Comparison of ENCODE assay signal across 31 cellular contexts in the genomic region with DNA sequence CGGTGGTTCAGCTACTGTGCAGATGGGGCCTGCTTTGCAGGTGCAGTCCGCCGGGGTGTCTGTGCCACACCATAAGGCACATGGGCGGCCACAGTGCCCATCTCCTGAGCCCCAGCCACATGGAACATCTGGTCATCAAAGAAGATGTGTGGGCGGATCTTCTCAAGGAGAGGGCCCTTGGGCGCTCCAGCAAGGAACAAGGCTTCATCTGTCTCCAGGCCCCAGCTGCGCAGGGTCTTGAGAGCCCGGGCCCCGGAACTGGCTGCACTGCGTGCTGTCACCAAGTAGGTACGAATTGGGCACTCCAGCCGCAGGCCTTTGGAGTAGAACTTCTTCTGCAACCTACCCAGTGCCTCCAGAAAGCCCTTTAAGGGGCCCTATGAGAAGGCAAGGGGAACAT. TPM values are rescaled to one million over a fixed set of nuclear protein-coding genes. Genes with fewer than 3 reads are reported as not detected.
"Had no signal": no experiment of that assay in that cellular context is flagged by ENCODE, and none has a peak within 500 bp of the region (broad histone marks: within the 10 kb centered on the region; RNA-seq: fewer than 3 reads in every experiment).

No MANE protein-coding gene starts in this region.

- H3K4me3 ChIP-seq: stomach, suprapubic skin, testis, thoracic aorta, thyroid gland, tibial artery, tibial nerve, transverse colon, upper lobe of left lung, upper lobe of right lung, uterus, vagina had no signal

- H3K27ac ChIP-seq: stomach, suprapubic skin, testis, thoracic aorta, thyroid gland, tibial artery, tibial nerve, transverse colon, upper lobe of left lung, upper lobe of right lung, uterus, vagina had no signal

- H3K9me3 Mint-ChIP-seq: stimulated activated effector memory CD8-positive, alpha-beta T cell treated with anti-CD3 and anti-CD28 coated beads, Interleukin-12 subunit alpha, Interleukin-12 subunit beta, amount 100 ng/mL, for 72 hours; stimulated activated memory B cell treated with anti-CD40 and anti-IgM and Interleukin-4, amounts not matched to agents 10 μg/mL and 1 μg/mL and 100 μg/mL, for 72 hours; stimulated activated naive B cell treated with anti-CD40 and anti-IgM and Interleukin-4, amounts not matched to agents 10 μg/mL and 1 μg/mL and 100 μg/mL, for 72 hours; stimulated activated naive CD8-positive, alpha-beta T cell treated with anti-CD3 and anti-CD28 coated beads, Interleukin-15, amount 100 ng/mL, for 72 hours; stimulated activated naive CD8-positive, alpha-beta T cell treated with anti-CD3 and anti-CD28 coated beads, Interleukin-15, Interleukin-2, amounts not matched to agents 100 ng/mL and 50 ng/mL, for 24 hours; type B pancreatic cell had no signal

- H3K9me3 ChIP-seq: stomach, suprapubic skin, testis, thoracic aorta, thyroid gland, tibial artery, tibial nerve, transverse colon, upper lobe of left lung, upper lobe of right lung, uterus, vagina had no signal

- H3K4me3 Mint-ChIP-seq: stimulated activated effector memory CD8-positive, alpha-beta T cell treated with anti-CD3 and anti-CD28 coated beads, Interleukin-12 subunit alpha, Interleukin-12 subunit beta, amount 100 ng/mL, for 72 hours; stimulated activated memory B cell treated with anti-CD40 and anti-IgM and Interleukin-4, amounts not matched to agents 10 μg/mL and 1 μg/mL and 100 μg/mL, for 72 hours; stimulated activated naive B cell treated with anti-CD40 and anti-IgM and Interleukin-4, amounts not matched to agents 10 μg/mL and 1 μg/mL and 100 μg/mL, for 72 hours; stimulated activated naive CD8-positive, alpha-beta T cell treated with anti-CD3 and anti-CD28 coated beads, Interleukin-15, amount 100 ng/mL, for 72 hours; stimulated activated naive CD8-positive, alpha-beta T cell treated with anti-CD3 and anti-CD28 coated beads, Interleukin-15, Interleukin-2, amounts not matched to agents 100 ng/mL and 50 ng/mL, for 24 hours; type B pancreatic cell had no signal

- H3K36me3 Mint-ChIP-seq: stimulated activated effector memory CD8-positive, alpha-beta T cell treated with anti-CD3 and anti-CD28 coated beads, Interleukin-12 subunit alpha, Interleukin-12 subunit beta, amount 100 ng/mL, for 72 hours; stimulated activated memory B cell treated with anti-CD40 and anti-IgM and Interleukin-4, amounts not matched to agents 10 μg/mL and 1 μg/mL and 100 μg/mL, for 72 hours; stimulated activated naive B cell treated with anti-CD40 and anti-IgM and Interleukin-4, amounts not matched to agents 10 μg/mL and 1 μg/mL and 100 μg/mL, for 72 hours; type B pancreatic cell had no signal

- H3K27me3 ChIP-seq: suprapubic skin, testis, thyroid gland, tibial artery, tibial nerve, upper lobe of left lung, upper lobe of right lung, uterus, vagina had no signal

- DNase-seq: stimulated activated CD4-positive, alpha-beta T cell treated with anti-CD3 and anti-CD28 coated beads, Interleukin-2, amount 100 ng/mL, for 48 hours; stimulated activated CD4-positive, alpha-beta T cell treated with anti-CD3 and anti-CD28 coated beads, Interleukin-4, amount 100 ng/mL, for 1 hour; stimulated activated CD4-positive, alpha-beta T cell treated with anti-CD3 and anti-CD28 coated beads, Interleukin-4, amount 100 ng/mL, for 24 hours; stimulated activated CD4-positive, alpha-beta T cell treated with anti-CD3 and anti-CD28 coated beads, Interleukin-4, amount 100 ng/mL, for 4 hours; stimulated activated CD8-positive, alpha-beta memory T cell treated with anti-CD3 and anti-CD28 coated beads, Interleukin-4, amount 100 ng/mL, for 48 hours; stimulated activated naive B cell treated with anti-CD40 and anti-IgM and Interleukin-4, amounts not matched to agents 10 μg/mL and 1 μg/mL and 100 μg/mL, for 72 hours; stimulated activated naive CD4-positive, alpha-beta T cell; stimulated activated naive CD4-positive, alpha-beta T cell treated with Interleukin-2 at 50 U/mL for 16 hours; stimulated activated naive CD8-positive, alpha-beta T cell treated with anti-CD3 and anti-CD28 coated beads, Interleukin-15, amount 100 ng/mL, for 72 hours; stimulated activated naive CD8-positive, alpha-beta T cell treated with anti-CD3 and anti-CD28 coated beads, Interleukin-15, Interleukin-2, amounts not matched to agents 100 U/mL and 50 U/mL, for 24 hours; stomach; substantia nigra; testis; thyroid gland; tibial artery; transverse colon; trophoblast cell; upper lobe of left lung; upper lobe of right lung; uterus had no signal

- ATAC-seq: stimulated activated effector memory CD8-positive, alpha-beta T cell treated with anti-CD3 and anti-CD28 coated beads, Interleukin-12 subunit alpha, Interleukin-12 subunit beta, amount 100 ng/mL, for 72 hours; stimulated activated memory B cell treated with anti-CD40 and anti-IgM and Interleukin-4, amounts not matched to agents 10 μg/mL and 1 μg/mL and 100 μg/mL, for 72 hours; stimulated activated naive B cell treated with anti-CD40 and anti-IgM and Interleukin-4, amounts not matched to agents 10 μg/mL and 1 μg/mL and 100 μg/mL, for 72 hours; stimulated activated naive CD8-positive, alpha-beta T cell treated with anti-CD3 and anti-CD28 coated beads, Interleukin-15, amount 100 ng/mL, for 72 hours; stimulated activated naive CD8-positive, alpha-beta T cell treated with anti-CD3 and anti-CD28 coated beads, Interleukin-15, Interleukin-2, amounts not matched to agents 100 U/mL and 50 U/mL, for 24 hours; upper lobe of right lung had no signal

- H3K4me1 ChIP-seq: suprapubic skin, thyroid gland, tibial artery, transverse colon, upper lobe of right lung, uterus, vagina had no signal

- H3K36me3 ChIP-seq: stomach, suprapubic skin, thoracic aorta, thyroid gland, tibial artery, tibial nerve, transverse colon, upper lobe of left lung, upper lobe of right lung, uterus, vagina had no signal

- H3K27ac Mint-ChIP-seq: stimulated activated effector memory CD8-positive, alpha-beta T cell treated with anti-CD3 and anti-CD28 coated beads, Interleukin-12 subunit alpha, Interleukin-12 subunit beta, amount 100 ng/mL, for 72 hours; stimulated activated memory B cell treated with anti-CD40 and anti-IgM and Interleukin-4, amounts not matched to agents 10 μg/mL and 1 μg/mL and 100 μg/mL, for 72 hours; stimulated activated naive B cell treated with anti-CD40 and anti-IgM and Interleukin-4, amounts not matched to agents 10 μg/mL and 1 μg/mL and 100 μg/mL, for 72 hours; stimulated activated naive CD8-positive, alpha-beta T cell treated with anti-CD3 and anti-CD28 coated beads, Interleukin-15, amount 100 ng/mL, for 72 hours; stimulated activated naive CD8-positive, alpha-beta T cell treated with anti-CD3 and anti-CD28 coated beads, Interleukin-15, Interleukin-2, amounts not matched to agents 100 ng/mL and 50 ng/mL, for 24 hours; type B pancreatic cell had no signal

RNA-seq across cellular contexts. Expression of a gene that starts 12.8 kb away (rescaled TPM):
- total RNA-seq: subcutaneous adipose tissue, suprapubic skin, transverse colon, ureter, vagina had no signal
- polyA plus RNA-seq: thymus had no signal

RNA-seq across cellular contexts. Expression of a gene that starts 32.1 kb away (rescaled TPM):
- total RNA-seq: subcutaneous adipose tissue, tibial nerve, ureter had no signal
